ENCODE assay signal across 1 cellular context in the genomic region with DNA sequence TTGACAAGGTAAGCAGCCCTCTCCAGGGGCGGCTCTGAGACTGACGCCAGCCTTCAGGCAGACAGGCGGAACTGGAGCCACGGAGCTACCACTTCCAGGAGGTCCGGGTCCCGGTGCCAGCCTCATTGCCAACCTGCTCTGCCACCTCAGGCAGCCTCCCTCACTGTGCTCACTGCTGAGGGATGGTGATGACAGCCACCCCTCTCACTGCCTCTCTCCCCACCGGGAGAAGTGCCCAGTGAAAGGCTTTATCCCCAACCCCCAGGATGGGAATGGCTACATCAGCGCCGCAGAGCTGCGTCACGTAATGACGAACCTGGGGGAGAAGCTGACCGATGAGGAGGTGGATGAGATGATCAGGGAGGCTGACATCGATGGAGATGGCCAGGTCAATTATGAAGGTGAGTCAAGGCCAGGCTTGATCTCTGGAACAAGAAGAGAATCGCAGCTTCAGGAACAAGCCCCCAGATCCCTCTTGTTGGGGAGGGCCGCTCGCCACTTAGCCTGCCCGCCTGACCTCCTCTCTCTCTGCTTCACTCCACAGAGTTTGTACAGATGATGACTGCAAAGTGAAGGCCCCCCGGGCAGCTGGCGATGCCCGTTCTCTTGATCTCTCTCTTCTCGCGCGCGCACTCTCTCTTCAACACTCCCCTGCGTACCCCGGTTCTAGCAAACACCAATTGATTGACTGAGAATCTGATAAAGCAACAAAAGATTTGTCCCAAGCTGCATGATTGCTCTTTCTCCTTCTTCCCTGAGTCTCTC.
TF ChIP-seq lines count a peak whose summit lies in the region.

No MANE protein-coding gene starts in this region.

TF ChIP-seq in WTC11, 78 proteins besides CTCF, POLR2A, EP300 and RAD21 (continued from another document):
- TF ChIP-seq, protein P1, sequence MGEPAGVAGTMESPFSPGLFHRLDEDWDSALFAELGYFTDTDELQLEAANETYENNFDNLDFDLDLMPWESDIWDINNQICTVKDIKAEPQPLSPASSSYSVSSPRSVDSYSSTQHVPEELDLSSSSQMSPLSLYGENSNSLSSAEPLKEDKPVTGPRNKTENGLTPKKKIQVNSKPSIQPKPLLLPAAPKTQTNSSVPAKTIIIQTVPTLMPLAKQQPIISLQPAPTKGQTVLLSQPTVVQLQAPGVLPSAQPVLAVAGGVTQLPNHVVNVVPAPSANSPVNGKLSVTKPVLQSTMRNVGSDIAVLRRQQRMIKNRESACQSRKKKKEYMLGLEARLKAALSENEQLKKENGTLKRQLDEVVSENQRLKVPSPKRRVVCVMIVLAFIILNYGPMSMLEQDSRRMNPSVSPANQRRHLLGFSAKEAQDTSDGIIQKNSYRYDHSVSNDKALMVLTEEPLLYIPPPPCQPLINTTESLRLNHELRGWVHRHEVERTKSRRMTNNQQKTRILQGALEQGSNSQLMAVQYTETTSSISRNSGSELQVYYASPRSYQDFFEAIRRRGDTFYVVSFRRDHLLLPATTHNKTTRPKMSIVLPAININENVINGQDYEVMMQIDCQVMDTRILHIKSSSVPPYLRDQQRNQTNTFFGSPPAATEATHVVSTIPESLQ (CRISPR knock-in tag; IDR thresholded peaks at IDR 0.05) = no peak
- TF ChIP-seq HMGA2 (CRISPR knock-in tag; IDR thresholded peaks at IDR 0.05) (no peak), NR1H2 (CRISPR knock-in tag; IDR thresholded peaks at IDR 0.05) (no peak), ESRRA (CRISPR knock-in tag; IDR thresholded peaks at IDR 0.05; ENCODE audit: borderline replicate concordance) (no peak), KAT7 (CRISPR knock-in tag; IDR thresholded peaks at IDR 0.05; ENCODE audit: borderline replicate concordance) (no peak), ZNF232 (CRISPR knock-in tag; IDR thresholded peaks at IDR 0.05) (no peak)
- TF ChIP-seq, protein P2, sequence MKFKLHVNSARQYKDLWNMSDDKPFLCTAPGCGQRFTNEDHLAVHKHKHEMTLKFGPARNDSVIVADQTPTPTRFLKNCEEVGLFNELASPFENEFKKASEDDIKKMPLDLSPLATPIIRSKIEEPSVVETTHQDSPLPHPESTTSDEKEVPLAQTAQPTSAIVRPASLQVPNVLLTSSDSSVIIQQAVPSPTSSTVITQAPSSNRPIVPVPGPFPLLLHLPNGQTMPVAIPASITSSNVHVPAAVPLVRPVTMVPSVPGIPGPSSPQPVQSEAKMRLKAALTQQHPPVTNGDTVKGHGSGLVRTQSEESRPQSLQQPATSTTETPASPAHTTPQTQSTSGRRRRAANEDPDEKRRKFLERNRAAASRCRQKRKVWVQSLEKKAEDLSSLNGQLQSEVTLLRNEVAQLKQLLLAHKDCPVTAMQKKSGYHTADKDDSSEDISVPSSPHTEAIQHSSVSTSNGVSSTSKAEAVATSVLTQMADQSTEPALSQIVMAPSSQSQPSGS (CRISPR knock-in tag; IDR thresholded peaks at IDR 0.05; ENCODE audit: borderline replicate concordance, low read depth) = no peak
